Comparison of ENCODE assay signal across 8 cellular contexts in the genomic region with DNA sequence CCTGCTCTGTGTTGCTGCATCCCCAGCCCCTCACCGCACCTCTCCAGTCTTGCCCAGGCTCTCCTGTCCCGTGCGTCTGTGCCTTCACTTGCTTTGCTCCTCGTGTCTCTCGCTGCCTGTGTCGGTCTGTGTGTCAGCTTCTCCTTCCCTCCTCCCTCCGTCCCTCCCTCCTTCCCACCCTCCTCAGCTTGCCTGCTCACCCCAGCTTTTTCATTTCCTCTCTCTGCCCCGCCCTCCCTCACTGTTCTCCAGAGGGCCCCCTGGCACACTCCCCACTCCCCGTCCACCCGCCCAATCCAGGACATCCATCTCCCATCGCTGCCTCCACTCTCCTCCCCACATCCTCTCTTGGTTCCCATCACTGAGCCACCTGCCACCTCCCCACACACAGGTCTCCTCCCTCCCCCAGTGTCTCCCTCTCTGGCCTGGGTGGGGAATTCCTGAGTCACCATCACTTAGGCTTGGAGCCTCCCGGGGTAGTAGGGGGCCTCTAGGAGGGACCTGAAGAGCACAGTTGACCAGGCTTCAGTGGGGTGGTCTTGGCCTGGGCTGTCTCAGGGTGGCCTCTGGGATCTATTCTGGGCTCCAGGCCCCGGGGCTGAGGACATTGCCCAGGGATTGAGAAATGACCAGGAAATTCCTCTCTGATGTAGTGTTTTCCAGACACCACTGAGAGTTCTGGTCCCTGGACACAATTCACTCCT. TPM values are rescaled to one million over a fixed set of nuclear protein-coding genes. Genes with fewer than 3 reads are reported as not detected.
DNase-seq lines count a peak whose midpoint lies in the region; ATAC-seq lines count a peak whose summit lies in the region.

A gene with protein sequence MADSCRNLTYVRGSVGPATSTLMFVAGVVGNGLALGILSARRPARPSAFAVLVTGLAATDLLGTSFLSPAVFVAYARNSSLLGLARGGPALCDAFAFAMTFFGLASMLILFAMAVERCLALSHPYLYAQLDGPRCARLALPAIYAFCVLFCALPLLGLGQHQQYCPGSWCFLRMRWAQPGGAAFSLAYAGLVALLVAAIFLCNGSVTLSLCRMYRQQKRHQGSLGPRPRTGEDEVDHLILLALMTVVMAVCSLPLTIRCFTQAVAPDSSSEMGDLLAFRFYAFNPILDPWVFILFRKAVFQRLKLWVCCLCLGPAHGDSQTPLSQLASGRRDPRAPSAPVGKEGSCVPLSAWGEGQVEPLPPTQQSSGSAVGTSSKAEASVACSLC (minus strand): TSS at position 132 of the 704 bp plus-strand sequence. CDS start 864 bp downstream, outside the sequence.

- H3K27ac ChIP-seq in SJCRH30 (no peak within 1 kb of the TSS), rectal smooth muscle tissue (ENCODE audit: low read depth, low read length) (peak within 1 kb of the TSS; percentile 75)

- H3K4me1 ChIP-seq in SJCRH30 (peaks cover 8% of the 10 kb centered on the region; the same call in 1 of the 2 replicates), rectal smooth muscle tissue (ENCODE audit: control insufficient read depth, insufficient read depth, low read length) (peaks cover 24% of the 10 kb centered on the region)

- peaks cover 8% of the 10 kb centered on the region; the same call in 1 of the 2 replicates for H3K27me3 ChIP-seq in SJCRH30
- H3K27me3 ChIP-seq in rectal smooth muscle tissue (ENCODE audit: control insufficient read depth, insufficient read depth, low read length): no peaks in the 10 kb centered on the region

- H3K4me3 ChIP-seq in SJCRH30 (no peak within 1 kb of the TSS), rectal smooth muscle tissue (ENCODE audit: low read length) (no peak within 1 kb of the TSS)

- peak; percentile 32 for DNase-seq in NCI-H82 (lab: John Stamatoyannopoulos, UW)
- no peak for DNase-seq in NCI-H82 treated with DMSO at 0.1 percent for 48 hours (lab: John Stamatoyannopoulos, UW; ENCODE audit: unreplicated experiment)
- peak; percentile 33 to 41 for DNase-seq in SJCRH30
- peak; percentile 77 for DNase-seq in fibroblast of gingiva (ENCODE audit: low read depth)
- DNase-seq in GOT3 (lab: John Stamatoyannopoulos, UW): no peak
- no peak for DNase-seq in NCI-H524 treated with DMSO at 0.1 percent for 48 hours (lab: John Stamatoyannopoulos, UW)

- ATAC-seq in HG03159 (IDR thresholded peaks at IDR 0.05; ENCODE audit: unreplicated experiment): no peak

- no peak within 1 kb of the TSS for H3K9ac ChIP-seq in rectal smooth muscle tissue (ENCODE audit: low read length)

- H3K9me3 ChIP-seq in SJCRH30 (replicated peaks): no peaks in the 10 kb centered on the region

- H3K36me3 ChIP-seq in SJCRH30: no peaks in the 10 kb centered on the region
- no peaks in the 10 kb centered on the region for H3K36me3 ChIP-seq in rectal smooth muscle tissue (ENCODE audit: control insufficient read depth, insufficient read depth, low read length)

RNA-seq across cellular contexts. Expression of the gene that starts here (rescaled TPM):
- total RNA-seq in SJCRH30 (2014; rRNA removed; shearing (Covaris generic)): not detected in 2 replicates

Comparison
In these comparisons a context has a peak if more than half of its experiments do, and no peak if none do; other contexts are left out.
1. DNase-seq: peak in NCI-H82 (single experiment) and fibroblast of gingiva (single experiment); none in NCI-H82 treated with DMSO at 0.1 percent for 48 hours (single experiment), GOT3 (single experiment) and NCI-H524 treated with DMSO at 0.1 percent for 48 hours (single experiment).
2. Peak in DNase-seq in SJCRH30; RNA of the gene not detected or under 1 TPM.